8 cellular contexts compared by ENCODE assay signal in genomic region chr17:7626956-7627249, GRCh38. TPM values are rescaled to one million over a fixed set of nuclear protein-coding genes. Genes with fewer than 3 reads are reported as not detected.
DNase-seq lines count a peak whose midpoint lies in the region; ATAC-seq, FAIRE-seq and TF ChIP-seq lines count a peak whose summit lies in the region.

No MANE protein-coding gene starts in this region.

- H3K79me2 ChIP-seq in H9 (ENCODE audit: insufficient read depth, low read length) = no peaks in the 10 kb centered on the region

- H3K4me1 Mint-ChIP-seq in H9 = peaks cover 10 to 11% of the 10 kb centered on the region in 2 experiments
- H3K4me1 Mint-ChIP-seq in activated CD8-positive, alpha-beta T cell treated with anti-CD3 and anti-CD28 coated beads, Interleukin-2, amount 10 ng/mL, durations not matched to agents 7 days and 5 days (ENCODE audit: low read depth) = peaks cover 13% of the 10 kb centered on the region

- no peaks in the 10 kb centered on the region for H3K79me1 ChIP-seq in H9 (ENCODE audit: insufficient read depth, low read depth, low read length, poor library complexity, severe bottlenecking)

- no peak overlapping the region for H3K56ac ChIP-seq in H9 (ENCODE audit: insufficient read length, low read depth, low read length)

- no peak overlapping the region for H3K23ac ChIP-seq in H9 (ENCODE audit: insufficient read length, low read depth, low read length)

- H3K27ac Mint-ChIP-seq in H9 = peak overlapping the region in 2 of 3 experiments; percentile 96; a peak in 4 of 7 replicates
- H3K27ac Mint-ChIP-seq in activated CD8-positive, alpha-beta T cell treated with anti-CD3 and anti-CD28 coated beads, Interleukin-2, amount 10 ng/mL, durations not matched to agents 7 days and 5 days = peak overlapping the region; percentile 75

- no peak overlapping the region for H3K4ac ChIP-seq in H9 (ENCODE audit: low read depth, low read length)

- H3K27me3 Mint-ChIP-seq in H9 (ENCODE audit: low read depth) = peaks cover 2% of the 10 kb centered on the region; the same call in 1 of the 2 replicates
- H3K27me3 Mint-ChIP-seq in activated CD8-positive, alpha-beta T cell treated with anti-CD3 and anti-CD28 coated beads, Interleukin-2, amount 10 ng/mL, durations not matched to agents 7 days and 5 days (ENCODE audit: low read depth) = no peaks in the 10 kb centered on the region

- CTCF ChIA-PET in activated CD8-positive, alpha-beta T cell treated with anti-CD3 and anti-CD28 coated beads, Interleukin-2, amount 10 ng/mL, durations not matched to agents 7 days and 5 days (lab: Charles Lee) = interaction anchor here (0.6 to 5.9 kb wide), 7 partner anchors 15 to 190 kb away, joined by 3 to 49 read pairs (median 3); partner anchors contain the start of genes MPDU1, TP53 and WRAP53

- H2BK20ac ChIP-seq in H9 (ENCODE audit: low read depth, low read length, poor library complexity, severe bottlenecking) = no peak overlapping the region

- H3K36me3 ChIP-seq in right atrium auricular region = no peaks in the 10 kb centered on the region
- no peaks in the 10 kb centered on the region for H3K36me3 ChIP-seq in small intestine (ENCODE audit: control insufficient read depth in 2 of 2, insufficient read depth in 2 of 2, low read length in 2 of 2)

- ATAC-seq in activated CD8-positive, alpha-beta T cell treated with anti-CD3 and anti-CD28 coated beads, Interleukin-2, amount 10 ng/mL, durations not matched to agents 7 days and 5 days = no peak
- no peak for ATAC-seq in GM21529 (IDR thresholded peaks at IDR 0.05; ENCODE audit: unreplicated experiment)

- no peak overlapping the region for H4K8ac ChIP-seq in H9 (replicated peaks; ENCODE audit: insufficient read length, low read depth, low read length)

- TF ChIP-seq CTCF in H9 (conservative IDR thresholded peaks at IDR 0.05) (no peak), right atrium auricular region (IDR thresholded peaks at IDR 0.05) (no peak)

- peaks cover 8% of the 10 kb centered on the region for H3K23me2 ChIP-seq in H9 (ENCODE audit: insufficient read length, low read depth, low read length, poor library complexity, severe bottlenecking)

- H2BK12ac ChIP-seq in H9 (ENCODE audit: insufficient read length, low read depth, low read length) = no peak overlapping the region

- POLR2A ChIA-PET in activated CD8-positive, alpha-beta T cell treated with anti-CD3 and anti-CD28 coated beads, Interleukin-2, amount 10 ng/mL, durations not matched to agents 7 days and 5 days (lab: Charles Lee) = interaction anchor here (1.2 to 9.6 kb wide), 2 partner anchors 35 to 60 kb away, joined by 4 to 101 read pairs; partner anchors contain the start of genes TP53 and WRAP53

- H4K91ac ChIP-seq in H9 (ENCODE audit: insufficient read length, low read depth, low read length) = no peak overlapping the region

- peak overlapping the region; percentile 80 for H3K9ac ChIP-seq in H9 (ENCODE audit: extremely low read depth, insufficient read length, low read length)

- H2BK5ac ChIP-seq in H9 (ENCODE audit: insufficient read length, low read length) = no peak overlapping the region

- no CpG with 5 or more reads among the region's 6 CpGs for WGBS in H9 (ENCODE audit: extremely low coverage, insufficient read length, low lambda C conversion rate)
- WGBS in small intestine, 3 donors = 6 to 21% (median 19%) methylated on average over 6 of the region's 6 CpGs

- no peaks in the 10 kb centered on the region for H4K20me1 ChIP-seq in H9 (ENCODE audit: control insufficient read depth, insufficient read depth, insufficient read length)

- H3K18ac ChIP-seq in H9 (ENCODE audit: insufficient read length, low read depth, low read length) = no peak overlapping the region

- no peak overlapping the region for H3T11ph ChIP-seq in H9 (ENCODE audit: low read length)

- H3K9me3 ChIP-seq in H9 (ENCODE audit: control insufficient read depth, low read depth, low read length) = no peaks in the 10 kb centered on the region
- no peaks in the 10 kb centered on the region for H3K9me3 ChIP-seq in right atrium auricular region
- no peaks in the 10 kb centered on the region for H3K9me3 ChIP-seq in small intestine (ENCODE audit: control insufficient read depth, low read depth)

- peak overlapping the region; percentile 94 for H3K4me2 ChIP-seq in H9 (ENCODE audit: insufficient read depth, insufficient read length, low read length)

- H4K5ac ChIP-seq in H9 (ENCODE audit: insufficient read length, low read depth, low read length) = no peak overlapping the region

- no peak overlapping the region for H3K27ac ChIP-seq in H9 (ENCODE audit: insufficient read length, low read depth, low read length)
- H3K27ac ChIP-seq in right atrium auricular region = peak overlapping the region; percentile 97 to 98
- H3K27ac ChIP-seq in small intestine (ENCODE audit: low read depth in 1 of 2, low read length in 1 of 2) = peak overlapping the region; percentile 95

- no peaks in the 10 kb centered on the region for H3K9me3 Mint-ChIP-seq in H9
- H3K9me3 Mint-ChIP-seq in activated CD8-positive, alpha-beta T cell treated with anti-CD3 and anti-CD28 coated beads, Interleukin-2, amount 10 ng/mL, durations not matched to agents 7 days and 5 days (ENCODE audit: insufficient read depth) = no peaks in the 10 kb centered on the region

- FAIRE-seq in small intestine (lab: Jason Lieb, UNC) = no peak

- no peak overlapping the region for H2BK15ac ChIP-seq in H9 (ENCODE audit: low read depth, low read length)

- no peak overlapping the region for H2BK120ac ChIP-seq in H9 (ENCODE audit: low read depth, low read length, poor library complexity, severe bottlenecking)

- H2AFZ ChIP-seq in H9 (ENCODE audit: low read length) = no peak overlapping the region

- DNase-seq in H9 (no peak), right atrium auricular region (ENCODE audit: low spot score) (no peak), small intestine (no peak), LoVo (ENCODE audit: low spot score) (no peak), DMS79 (lab: John Stamatoyannopoulos, UW) (no peak)
- DNase-seq in activated CD8-positive, alpha-beta T cell treated with anti-CD3 and anti-CD28 coated beads, Interleukin-2, amount 10 ng/mL, durations not matched to agents 7 days and 5 days = no peak
- no peak for DNase-seq in stimulated activated CD4-positive, alpha-beta T cell treated with anti-CD3 and anti-CD28 coated beads, Interleukin-1b, Interleukin-23, amount 100 ng/mL, for 48 hours

- no peak overlapping the region for H2AK5ac ChIP-seq in H9 (ENCODE audit: insufficient read length, low read length)

- no peak overlapping the region; the same call in 1 of the 2 replicates for H3K14ac ChIP-seq in H9 (ENCODE audit: insufficient read depth, low read length)

- H3K36me3 Mint-ChIP-seq in H9 (ENCODE audit: insufficient read depth in 1 of 3, low read depth in 3 of 3) = peaks cover 4 to 19% (median 15%) of the 10 kb centered on the region in 3 experiments
- H3K36me3 Mint-ChIP-seq in activated CD8-positive, alpha-beta T cell treated with anti-CD3 and anti-CD28 coated beads, Interleukin-2, amount 10 ng/mL, durations not matched to agents 7 days and 5 days (ENCODE audit: low read depth) = peaks cover 5% of the 10 kb centered on the region

- H3K4me3 Mint-ChIP-seq in H9 = peak overlapping the region; percentile 90 to 94
- H3K4me3 Mint-ChIP-seq in activated CD8-positive, alpha-beta T cell treated with anti-CD3 and anti-CD28 coated beads, Interleukin-2, amount 10 ng/mL, durations not matched to agents 7 days and 5 days = peak overlapping the region; percentile 89

- H3K4me1 ChIP-seq in H9 (ENCODE audit: insufficient read depth, low read length) (no peaks in the 10 kb centered on the region), right atrium auricular region (peaks cover 0 to 23% of the 10 kb centered on the region in 2 donors), small intestine (ENCODE audit: control insufficient read depth in 2 of 2, insufficient read depth in 1 of 2, low read depth in 1 of 2, low read length in 1 of 2) (peaks cover 0 to 6% of the 10 kb centered on the region in 2 donors)

- H3K27me3 ChIP-seq in H9 (ENCODE audit: insufficient read depth, low read length) (no peaks in the 10 kb centered on the region), right atrium auricular region (no peaks in the 10 kb centered on the region), small intestine (ENCODE audit: control insufficient read depth in 2 of 2, insufficient read depth in 2 of 2, low read length in 2 of 2) (no peaks in the 10 kb centered on the region)

- H3K4me3 ChIP-seq in right atrium auricular region (peak overlapping the region; percentile 78 to 81), small intestine (ENCODE audit: low read depth in 1 of 2, low read length in 2 of 2) (peak overlapping the region; percentile 95 to 97)

RNA-seq across cellular contexts. Expression of gene SAT2, which starts 0.7 kb away (rescaled TPM):
- total RNA-seq in H9 (2021) (72.1 and 77.6 TPM in 2 replicates), right atrium auricular region (10 to 100 TPM; 56.0 to 78.5 TPM)
- 10 to 100 TPM; 18.2 to 21.4 TPM for total RNA-seq in activated CD8-positive, alpha-beta T cell treated with anti-CD3 and anti-CD28 coated beads, Interleukin-2, amount 10 ng/mL, durations not matched to agents 7 days and 5 days
- 1,000 to 10,000 TPM in 2 of 3 donors, 100 to 1,000 TPM in 1; 204 to 1,210 (median 1,029) TPM for polyA plus RNA-seq in small intestine

RNA-seq across cellular contexts. Expression of gene SHBG, which starts 3.0 kb away (rescaled TPM):
- total RNA-seq in H9 (2021) (1.5 and 1.6 TPM in 2 replicates), right atrium auricular region (under 1 TPM in 1 of 2 donors, not detected in 1; 0.39 TPM)
- not detected for total RNA-seq in activated CD8-positive, alpha-beta T cell treated with anti-CD3 and anti-CD28 coated beads, Interleukin-2, amount 10 ng/mL, durations not matched to agents 7 days and 5 days
- polyA plus RNA-seq in small intestine = 10 to 100 TPM in 2 of 3 donors, 1 to 10 TPM in 1; 2.6 to 24.0 (median 17.2) TPM

RNA-seq across cellular contexts. Expression of gene FXR2, which starts 12.2 kb away (rescaled TPM):
- total RNA-seq in H9 (2021) (36.1 and 36.4 TPM in 2 replicates), right atrium auricular region (10 to 100 TPM; 70.3 to 83.6 TPM)
- 10 to 100 TPM; 27.6 to 31.8 TPM for total RNA-seq in activated CD8-positive, alpha-beta T cell treated with anti-CD3 and anti-CD28 coated beads, Interleukin-2, amount 10 ng/mL, durations not matched to agents 7 days and 5 days
- 10 to 100 TPM; 27.6 to 41.1 (median 34.2) TPM for polyA plus RNA-seq in small intestine

RNA-seq across cellular contexts. Expression of gene ATP1B2, which starts 23.8 kb away (rescaled TPM):
- 15.4 and 16.2 TPM in 2 replicates for total RNA-seq in H9 (2021)
- not detected for total RNA-seq in activated CD8-positive, alpha-beta T cell treated with anti-CD3 and anti-CD28 coated beads, Interleukin-2, amount 10 ng/mL, durations not matched to agents 7 days and 5 days
- total RNA-seq in right atrium auricular region = 1 to 10 TPM; 1.2 to 2.2 TPM
- 1 to 10 TPM in 1 of 3 donors, not detected in 2; 1.1 TPM for polyA plus RNA-seq in small intestine

RNA-seq across cellular contexts. Expression of gene SOX15, which starts 37.0 kb away (rescaled TPM):
- total RNA-seq in H9 (2021) (7.7 TPM in 2 replicates), right atrium auricular region (10 to 100 TPM in 1 of 2 donors, 1 to 10 TPM in 1; 5.6 to 11.5 TPM)
- total RNA-seq in activated CD8-positive, alpha-beta T cell treated with anti-CD3 and anti-CD28 coated beads, Interleukin-2, amount 10 ng/mL, durations not matched to agents 7 days and 5 days = under 1 TPM; 0.29 to 0.34 TPM
- polyA plus RNA-seq in small intestine = 1 to 10 TPM in 1 of 3 donors, not detected in 2; 1.3 TPM
